In the genomic region with DNA sequence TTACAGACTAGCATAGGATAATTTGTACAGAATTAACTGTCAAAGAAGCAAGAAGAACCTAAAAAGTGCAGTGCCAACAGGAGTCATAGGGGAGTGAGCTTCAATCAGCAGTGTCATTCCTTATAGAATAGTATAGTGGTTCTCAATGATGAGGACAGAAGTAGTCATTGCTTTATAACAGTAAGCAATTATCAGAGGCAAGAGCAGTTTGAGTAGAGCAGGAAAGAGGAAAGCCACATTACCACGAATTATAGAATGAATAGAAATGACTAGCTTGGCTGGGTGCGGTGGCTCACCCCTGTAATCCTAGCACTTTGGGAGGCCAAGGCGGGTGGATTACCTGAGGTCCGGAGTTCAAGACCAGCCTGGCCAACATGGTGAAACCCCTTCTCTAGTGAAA, we compare ENCODE assay signal across 20 cellular contexts.
"Had no signal": no experiment of that assay in that cellular context is flagged by ENCODE, and none has a peak within 500 bp of the region (broad histone marks: within the 10 kb centered on the region; RNA-seq: fewer than 3 reads in every experiment).

No MANE protein-coding gene starts in this region.

- H3K4me1 ChIP-seq: SJSA1 had no signal

- H3K27ac ChIP-seq: SJSA1, SK-N-MC had no signal

- H3K36me3 ChIP-seq: SJSA1 had no signal

- DNase-seq: Karpas-422, KG1, MM.1S, NCI-H1092 treated with DMSO at 0.1 percent for 48 hours, NCI-H1436, NCI-H187, NCI-H2029, NCI-H2081 treated with DMSO at 0.1 percent for 48 hours, NCI-H2171, NCI-H226, NCI-H446, NCI-H510A, NCI-H524 treated with DMSO at 0.1 percent for 48 hours, NCI-H69, NCI-H774, Right ventricle myocardium superior, RPMI8226, SIG-M5 had no signal

- H3K4me3 ChIP-seq: SJSA1, SK-N-MC had no signal

- H3K9me3 ChIP-seq: SJSA1 had no signal

- H3K27me3 ChIP-seq: SJSA1 had no signal
